ENCODE assay signal across 1 cellular context in the genomic region with DNA sequence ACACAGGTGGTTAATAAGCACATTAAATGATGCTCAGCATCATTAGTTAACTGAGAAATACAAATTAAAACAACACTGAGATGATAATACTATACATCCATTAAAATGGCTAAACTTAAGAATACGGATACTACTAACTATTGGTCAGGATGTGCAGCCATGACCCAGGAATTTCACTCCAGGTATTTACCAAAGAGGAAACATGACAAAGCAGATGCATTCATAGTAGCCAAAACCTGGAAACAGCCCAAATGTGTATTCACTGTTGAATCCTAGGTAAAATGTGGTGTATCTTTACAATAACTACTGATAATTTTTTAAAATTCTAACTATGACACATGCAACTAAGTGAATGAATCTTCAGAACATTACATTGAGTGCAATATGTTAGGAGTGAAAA.
TF ChIP-seq lines count a peak whose summit lies in the region.

No MANE protein-coding gene starts in this region.

TF ChIP-seq in HepG2, 621 proteins besides CTCF, POLR2A, EP300 and RAD21 (continued from another document):
- TF ChIP-seq E2F1 (CRISPR knock-in tag; IDR thresholded peaks at IDR 0.05) = no peak
- TF ChIP-seq ZMYM2 (CRISPR knock-in tag; IDR thresholded peaks at IDR 0.05) = no peak
- TF ChIP-seq ZSCAN20 (CRISPR knock-in tag; IDR thresholded peaks at IDR 0.05; ENCODE audit: borderline replicate concordance) = no peak
- TF ChIP-seq AHR (CRISPR knock-in tag; IDR thresholded peaks at IDR 0.05) = no peak
- TF ChIP-seq, protein P1, sequence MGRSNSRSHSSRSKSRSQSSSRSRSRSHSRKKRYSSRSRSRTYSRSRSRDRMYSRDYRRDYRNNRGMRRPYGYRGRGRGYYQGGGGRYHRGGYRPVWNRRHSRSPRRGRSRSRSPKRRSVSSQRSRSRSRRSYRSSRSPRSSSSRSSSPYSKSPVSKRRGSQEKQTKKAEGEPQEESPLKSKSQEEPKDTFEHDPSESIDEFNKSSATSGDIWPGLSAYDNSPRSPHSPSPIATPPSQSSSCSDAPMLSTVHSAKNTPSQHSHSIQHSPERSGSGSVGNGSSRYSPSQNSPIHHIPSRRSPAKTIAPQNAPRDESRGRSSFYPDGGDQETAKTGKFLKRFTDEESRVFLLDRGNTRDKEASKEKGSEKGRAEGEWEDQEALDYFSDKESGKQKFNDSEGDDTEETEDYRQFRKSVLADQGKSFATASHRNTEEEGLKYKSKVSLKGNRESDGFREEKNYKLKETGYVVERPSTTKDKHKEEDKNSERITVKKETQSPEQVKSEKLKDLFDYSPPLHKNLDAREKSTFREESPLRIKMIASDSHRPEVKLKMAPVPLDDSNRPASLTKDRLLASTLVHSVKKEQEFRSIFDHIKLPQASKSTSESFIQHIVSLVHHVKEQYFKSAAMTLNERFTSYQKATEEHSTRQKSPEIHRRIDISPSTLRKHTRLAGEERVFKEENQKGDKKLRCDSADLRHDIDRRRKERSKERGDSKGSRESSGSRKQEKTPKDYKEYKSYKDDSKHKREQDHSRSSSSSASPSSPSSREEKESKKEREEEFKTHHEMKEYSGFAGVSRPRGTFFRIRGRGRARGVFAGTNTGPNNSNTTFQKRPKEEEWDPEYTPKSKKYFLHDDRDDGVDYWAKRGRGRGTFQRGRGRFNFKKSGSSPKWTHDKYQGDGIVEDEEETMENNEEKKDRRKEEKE (IDR thresholded peaks at IDR 0.05) = no peak
- TF ChIP-seq ZBTB37 (CRISPR knock-in tag; IDR thresholded peaks at IDR 0.05) = no peak
- no peak for TF ChIP-seq SNRNP70 (IDR thresholded peaks at IDR 0.05; ENCODE audit: low read depth, low read length)
- no peak for TF ChIP-seq SMARCE1 (IDR thresholded peaks at IDR 0.05; ENCODE audit: borderline replicate concordance)
- TF ChIP-seq GFI1 (CRISPR knock-in tag; IDR thresholded peaks at IDR 0.05; ENCODE audit: borderline replicate concordance) = no peak
- TF ChIP-seq IKZF4 (CRISPR knock-in tag; IDR thresholded peaks at IDR 0.05; ENCODE audit: borderline replicate concordance, low read depth, not compliant biosample characterization) = no peak
- no peak for TF ChIP-seq BRF2 (CRISPR knock-in tag; IDR thresholded peaks at IDR 0.05)
- TF ChIP-seq ZSCAN30 (CRISPR knock-in tag; IDR thresholded peaks at IDR 0.05) = no peak
